21 cellular contexts compared by ENCODE assay signal in the genomic region with DNA sequence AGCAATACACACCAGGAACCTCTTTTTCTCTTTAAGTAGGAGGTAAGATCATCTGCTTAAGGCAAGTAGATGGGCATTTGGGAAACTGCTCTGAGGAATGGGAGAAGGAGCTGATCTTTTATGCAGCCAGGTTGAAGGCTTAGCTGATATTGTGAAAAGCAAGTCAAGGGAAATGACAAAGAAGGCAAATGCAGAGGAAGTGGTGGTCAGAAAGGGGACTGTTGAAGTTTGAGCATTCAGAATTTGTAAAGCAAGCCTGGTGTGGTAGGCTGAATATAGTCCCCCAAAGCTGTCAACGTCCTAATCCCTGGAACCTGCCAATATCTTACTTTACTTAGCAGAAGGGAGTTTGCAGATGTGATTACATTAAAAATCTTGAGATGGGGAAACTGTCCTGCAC.
DNase-seq lines count a peak whose midpoint lies in the region; ATAC-seq and TF ChIP-seq lines count a peak whose summit lies in the region.
"Had no signal": no experiment of that assay in that cellular context is flagged by ENCODE, and none has a peak within 500 bp of the region (broad histone marks: within the 10 kb centered on the region; RNA-seq: fewer than 3 reads in every experiment).

No MANE protein-coding gene starts in this region.

- no peak overlapping the region for H2BK12ac ChIP-seq in H9 (ENCODE audit: insufficient read length, low read depth, low read length)

- H3K9me3 ChIP-seq in H9 (ENCODE audit: control insufficient read depth, low read depth, low read length) (no peaks in the 10 kb centered on the region), Loucy (ENCODE audit: insufficient read depth, low read depth, low read length) (no peaks in the 10 kb centered on the region)
- no peaks in the 10 kb centered on the region for H3K9me3 ChIP-seq in CD4-positive, alpha-beta T cell (ENCODE audit: control insufficient read depth, low read length)
- H3K9me3 ChIP-seq: MG63, SK-N-SH had no signal

- H3K4me1 Mint-ChIP-seq in H9 (peaks cover 46 to 55% of the 10 kb centered on the region in 2 experiments), natural killer cell (no peaks in the 10 kb centered on the region)
- no peaks in the 10 kb centered on the region for H3K4me1 Mint-ChIP-seq in stimulated activated naive B cell treated with anti-CD40 and anti-IgM and Interleukin-4, amounts not matched to agents 10 μg/mL and 1 μg/mL and 100 μg/mL, for 72 hours
- H3K4me1 Mint-ChIP-seq in CD4-positive, alpha-beta T cell (ENCODE audit: low read depth), result no peaks in the 10 kb centered on the region
- H3K4me1 Mint-ChIP-seq: CD4-positive, CD25-positive, alpha-beta regulatory T cell had no signal

- ATAC-seq in GM19395 (IDR thresholded peaks at IDR 0.05; ENCODE audit: unreplicated experiment) (peak; percentile 53), natural killer cell (no peak)
- ATAC-seq in stimulated activated naive B cell treated with anti-CD40 and anti-IgM and Interleukin-4, amounts not matched to agents 10 μg/mL and 1 μg/mL and 100 μg/mL, for 72 hours (replicated peaks), result no peak
- ATAC-seq in CD4-positive, alpha-beta T cell (ENCODE audit: poor library complexity), result no peak

- H3K36me3 ChIP-seq in Loucy (ENCODE audit: insufficient read depth, low read length), result no peaks in the 10 kb centered on the region
- H3K36me3 ChIP-seq: MG63 had no signal

- no CpG with 5 or more reads among the region's 1 CpG for WGBS in H9 (ENCODE audit: extremely low coverage, insufficient read length, low lambda C conversion rate)

- H2BK15ac ChIP-seq in H9 (ENCODE audit: low read depth, low read length), result no peak overlapping the region

- H3K23ac ChIP-seq in H9 (ENCODE audit: insufficient read length, low read depth, low read length), result no peak overlapping the region

- POLR2A ChIA-PET in CD4-positive, alpha-beta T cell (lab: Charles Lee), result no interaction called here

- no peak overlapping the region for H2BK120ac ChIP-seq in H9 (ENCODE audit: low read depth, low read length, poor library complexity, severe bottlenecking)

- DNase-seq in H9, result no peak
- DNase-seq in stimulated activated naive B cell treated with anti-CD40 and anti-IgM and Interleukin-4, amounts not matched to agents 10 μg/mL and 1 μg/mL and 100 μg/mL, for 72 hours, result no peak
- no peak for DNase-seq in natural killer cell
- DNase-seq in amygdala (lab: John Stamatoyannopoulos, UW), result no peak
- no peak for DNase-seq in CD4-positive, alpha-beta T cell
- DNase-seq: CD4-positive, CD25-positive, alpha-beta regulatory T cell; COR-L47; DMS79; H7; Karpas-422; MG63; NCI-H1436; NCI-H1930; NCI-H2227 treated with DMSO at 0.1 percent for 48 hours; NCI-H510A; SIG-M5; SK-N-SH had no signal

- H2AK5ac ChIP-seq in H9 (ENCODE audit: insufficient read length, low read length), result no peak overlapping the region

- H3K4me3 Mint-ChIP-seq in H9 (no peak overlapping the region), natural killer cell (no peak overlapping the region)
- H3K4me3 Mint-ChIP-seq in stimulated activated naive B cell treated with anti-CD40 and anti-IgM and Interleukin-4, amounts not matched to agents 10 μg/mL and 1 μg/mL and 100 μg/mL, for 72 hours, result no peak overlapping the region
- H3K4me3 Mint-ChIP-seq in CD4-positive, alpha-beta T cell, result no peak overlapping the region
- H3K4me3 Mint-ChIP-seq: CD4-positive, CD25-positive, alpha-beta regulatory T cell; IgD-negative memory B cell had no signal

- H3K4me1 ChIP-seq in H9 (ENCODE audit: insufficient read depth, low read length) (peaks cover 21% of the 10 kb centered on the region), Loucy (ENCODE audit: insufficient read depth, low read length, poor library complexity, severe bottlenecking) (peaks cover 31% of the 10 kb centered on the region)

- no peak overlapping the region for H3K27ac ChIP-seq in H9 (ENCODE audit: insufficient read length, low read depth, low read length)
- no peak overlapping the region for H3K27ac ChIP-seq in CD4-positive, alpha-beta T cell (ENCODE audit: low read depth, low read length)
- H3K27ac ChIP-seq: RWPE1 had no signal

- no peak overlapping the region for H3K56ac ChIP-seq in H9 (ENCODE audit: insufficient read length, low read depth, low read length)

- no peak overlapping the region for H4K5ac ChIP-seq in H9 (ENCODE audit: insufficient read length, low read depth, low read length)

- no peak overlapping the region for H2BK5ac ChIP-seq in H9 (ENCODE audit: insufficient read length, low read length)

- H3K4ac ChIP-seq in H9 (ENCODE audit: low read depth, low read length), result no peak overlapping the region

- no peak overlapping the region for H3K18ac ChIP-seq in H9 (ENCODE audit: insufficient read length, low read depth, low read length)

- H3K27me3 Mint-ChIP-seq in H9 (ENCODE audit: low read depth) (no peaks in the 10 kb centered on the region), natural killer cell (ENCODE audit: low read depth in 2 of 2) (no peaks in the 10 kb centered on the region)
- H3K27me3 Mint-ChIP-seq in stimulated activated naive B cell treated with anti-CD40 and anti-IgM and Interleukin-4, amounts not matched to agents 10 μg/mL and 1 μg/mL and 100 μg/mL, for 72 hours, result peaks cover 0 to 5% of the 10 kb centered on the region in 2 donors
- peaks cover 4% of the 10 kb centered on the region for H3K27me3 Mint-ChIP-seq in CD4-positive, alpha-beta T cell
- H3K27me3 Mint-ChIP-seq: CD4-positive, CD25-positive, alpha-beta regulatory T cell; IgD-negative memory B cell had no signal

- H3K9me3 Mint-ChIP-seq in H9 (no peaks in the 10 kb centered on the region; a peak in 1 of 5 replicates), natural killer cell (peaks cover 0 to 4% of the 10 kb centered on the region in 2 donors)
- no peaks in the 10 kb centered on the region for H3K9me3 Mint-ChIP-seq in stimulated activated naive B cell treated with anti-CD40 and anti-IgM and Interleukin-4, amounts not matched to agents 10 μg/mL and 1 μg/mL and 100 μg/mL, for 72 hours
- H3K9me3 Mint-ChIP-seq in CD4-positive, alpha-beta T cell, result no peaks in the 10 kb centered on the region

- H3K27me3 ChIP-seq in H9 (ENCODE audit: insufficient read depth, low read length), result no peaks in the 10 kb centered on the region
- H3K27me3 ChIP-seq in Loucy (ENCODE audit: insufficient read depth, low read length, poor library complexity, severe bottlenecking), result no peaks in the 10 kb centered on the region
- H3K27me3 ChIP-seq in CD4-positive, alpha-beta T cell (ENCODE audit: control insufficient read depth, insufficient read depth, low read length), result no peaks in the 10 kb centered on the region
- H3K27me3 ChIP-seq: MG63 had no signal

- H3K36me3 Mint-ChIP-seq in H9 (ENCODE audit: insufficient read depth in 1 of 3, low read depth in 3 of 3) (no peaks in the 10 kb centered on the region), natural killer cell (no peaks in the 10 kb centered on the region)
- no peaks in the 10 kb centered on the region for H3K36me3 Mint-ChIP-seq in stimulated activated naive B cell treated with anti-CD40 and anti-IgM and Interleukin-4, amounts not matched to agents 10 μg/mL and 1 μg/mL and 100 μg/mL, for 72 hours
- H3K36me3 Mint-ChIP-seq in CD4-positive, alpha-beta T cell (ENCODE audit: low read depth), result no peaks in the 10 kb centered on the region
- H3K36me3 Mint-ChIP-seq: CD4-positive, CD25-positive, alpha-beta regulatory T cell; IgD-negative memory B cell had no signal

- no peaks in the 10 kb centered on the region for H3K79me2 ChIP-seq in H9 (ENCODE audit: insufficient read depth, low read length)
- H3K79me2 ChIP-seq in Loucy (ENCODE audit: insufficient read depth, low read length), result no peaks in the 10 kb centered on the region

- no peak overlapping the region for H3K14ac ChIP-seq in H9 (ENCODE audit: insufficient read depth, low read length)

- H3K9me2 ChIP-seq in Loucy (replicated peaks; ENCODE audit: low read depth, low read length), result no peaks in the 10 kb centered on the region
- H3K9me2 ChIP-seq: SK-N-SH had no signal

- TF ChIP-seq CTCF in H9 (conservative IDR thresholded peaks at IDR 0.05) (no peak), Loucy (conservative IDR thresholded peaks at IDR 0.05; ENCODE audit: low read length) (no peak), natural killer cell (IDR thresholded peaks at IDR 0.05) (no peak)
- no peak for TF ChIP-seq CTCF in CD4-positive, alpha-beta T cell (IDR thresholded peaks at IDR 0.05)

- CTCF ChIA-PET in CD4-positive, alpha-beta T cell (lab: Charles Lee), result no interaction called here

- H2AFZ ChIP-seq in H9 (ENCODE audit: low read length) (no peak overlapping the region), Loucy (ENCODE audit: low read length) (peak overlapping the region; percentile 83)

- H4K91ac ChIP-seq in H9 (ENCODE audit: insufficient read length, low read depth, low read length), result no peak overlapping the region

- no peaks in the 10 kb centered on the region for H3K79me1 ChIP-seq in H9 (ENCODE audit: insufficient read depth, low read depth, low read length, poor library complexity, severe bottlenecking)

- H4K20me1 ChIP-seq in H9 (ENCODE audit: control insufficient read depth, insufficient read depth, insufficient read length), result no peaks in the 10 kb centered on the region
- no peaks in the 10 kb centered on the region for H4K20me1 ChIP-seq in Loucy (ENCODE audit: insufficient read depth, low read length, poor library complexity, severe bottlenecking)

- intact Hi-C loops in natural killer cell (cut with micrococcal nuclease), result no loop called here
- intact Hi-C loops in CD4-positive, alpha-beta T cell (cut with DNase I, micrococcal nuclease), result no loop called here

- H3K9ac ChIP-seq in H9 (ENCODE audit: extremely low read depth, insufficient read length, low read length) (no peak overlapping the region), Loucy (ENCODE audit: low read depth, low read length, poor library complexity, severe bottlenecking) (no peak overlapping the region)
- H3K9ac ChIP-seq: SK-N-SH had no signal

- H4K8ac ChIP-seq in H9 (replicated peaks; ENCODE audit: insufficient read length, low read depth, low read length), result no peak overlapping the region

- H3F3A ChIP-seq in Loucy (ENCODE audit: low read depth), result no peaks in the 10 kb centered on the region

- no peak overlapping the region for H3T11ph ChIP-seq in H9 (ENCODE audit: low read length)

- H3K4me2 ChIP-seq in H9 (ENCODE audit: insufficient read depth, insufficient read length, low read length) (no peak overlapping the region), Loucy (ENCODE audit: low read depth, low read length, poor library complexity, severe bottlenecking) (peak overlapping the region; percentile 43)
- H3K4me2 ChIP-seq: SK-N-SH had no signal

- H3K27ac Mint-ChIP-seq in H9, result peak overlapping the region in 2 of 3 experiments; percentile 46 to 76; a peak in 3 of 7 replicates
- peak overlapping the region; percentile 33 for H3K27ac Mint-ChIP-seq in stimulated activated naive B cell treated with anti-CD40 and anti-IgM and Interleukin-4, amounts not matched to agents 10 μg/mL and 1 μg/mL and 100 μg/mL, for 72 hours
- no peak overlapping the region for H3K27ac Mint-ChIP-seq in natural killer cell
- no peak overlapping the region for H3K27ac Mint-ChIP-seq in CD4-positive, alpha-beta T cell
- H3K27ac Mint-ChIP-seq: CD4-positive, CD25-positive, alpha-beta regulatory T cell; IgD-negative memory B cell had no signal

- no peak overlapping the region for H2BK20ac ChIP-seq in H9 (ENCODE audit: low read depth, low read length, poor library complexity, severe bottlenecking)

- no peak overlapping the region for H3K4me3 ChIP-seq in Loucy (ENCODE audit: low read length, poor library complexity, severe bottlenecking)
- H3K4me3 ChIP-seq: MG63 had no signal

- no peaks in the 10 kb centered on the region for H3K23me2 ChIP-seq in H9 (ENCODE audit: insufficient read length, low read depth, low read length, poor library complexity, severe bottlenecking)

Comparison
In these comparisons a context has a peak if more than half of its experiments do, and no peak if none do; other contexts are left out.
1. H3K27ac Mint-ChIP-seq: peak in H9 (2 of 3) and stimulated activated naive B cell treated with anti-CD40 and anti-IgM and Interleukin-4, amounts not matched to agents 10 μg/mL and 1 μg/mL and 100 μg/mL, for 72 hours (single experiment); none in natural killer cell (0 of 2) and CD4-positive, alpha-beta T cell (single experiment).